19 cellular contexts compared by ENCODE assay signal in the genomic region with DNA sequence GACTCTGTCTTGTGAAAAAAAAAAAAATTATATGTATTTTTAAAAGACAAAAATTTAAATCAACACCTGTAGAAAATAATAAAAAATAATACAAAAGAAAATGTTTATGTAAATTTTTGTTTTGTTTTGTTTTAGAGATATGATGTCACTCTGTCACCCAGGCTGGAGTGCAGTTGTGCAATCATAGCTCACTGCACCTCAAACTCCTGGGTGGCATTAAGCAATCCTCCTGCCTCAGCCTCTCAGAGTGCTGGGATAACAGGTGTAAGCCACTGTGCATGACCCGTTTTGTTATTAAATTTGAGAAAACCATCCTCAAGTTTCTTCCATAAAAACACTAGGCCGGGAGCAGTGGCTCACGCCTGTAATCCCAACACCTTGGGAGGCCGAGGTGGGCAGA. TPM values are rescaled to one million over a fixed set of nuclear protein-coding genes. Genes with fewer than 3 reads are reported as not detected.
DNase-seq lines count a peak whose midpoint lies in the region; ATAC-seq, FAIRE-seq and TF ChIP-seq lines count a peak whose summit lies in the region.
"Had no signal": no experiment of that assay in that cellular context is flagged by ENCODE, and none has a peak within 500 bp of the region (broad histone marks: within the 10 kb centered on the region; RNA-seq: fewer than 3 reads in every experiment).

No MANE protein-coding gene starts in this region.

- WGBS in IMR-90 (ENCODE audit: extremely low coverage in 2 of 2, insufficient read length in 1 of 2), 2 experiments: no CpG with 5 or more reads among the region's 4 CpGs
- WGBS in H1 (ENCODE audit: extremely low coverage in 1 of 2, insufficient coverage in 1 of 2, insufficient read length in 1 of 2, insufficient replicate concordance in 2 of 2, low coverage in 1 of 2, low lambda C conversion rate in 2 of 2, missing lambda C conversion rate in 1 of 2), 2 experiments: 93% methylated on average over 4 of the region's 4 CpGs; no CpG with 5 or more reads in 1 of the 2 experiments

- H4K8ac ChIP-seq in IMR-90 (ENCODE audit: low read depth in 2 of 2, low read length in 2 of 2) (no peak overlapping the region), H1 (ENCODE audit: extremely low read depth, insufficient read depth, low read length) (no peak overlapping the region)

- H2AFZ ChIP-seq in IMR-90 (replicated peaks; ENCODE audit: low read length, poor library complexity): no peak overlapping the region
- H2AFZ ChIP-seq in H1 (ENCODE audit: low read length): no peak overlapping the region

- intact Hi-C loops in IMR-90 (cut with micrococcal nuclease): no loop called here
- intact Hi-C loops in sciatic nerve (cut with DNase I): no loop called here

- H3K23me2 ChIP-seq in H1 (ENCODE audit: low read depth, low read length): no peaks in the 10 kb centered on the region

- H2BK5ac ChIP-seq in IMR-90 (ENCODE audit: low read depth, low read length, poor library complexity, severe bottlenecking) (no peak overlapping the region), H1 (ENCODE audit: low read depth, low read length) (no peak overlapping the region)

- no peak overlapping the region for H2BK12ac ChIP-seq in H1 (ENCODE audit: low read depth, low read length)

- POLR2A ChIA-PET in IMR-90 (lab: Charles Lee; ENCODE audit: unreplicated experiment): no interaction called here
- POLR2A ChIA-PET in H1 (lab: Charles Lee; ENCODE audit: partially characterized antibody): interaction anchor here (0.7 to 1.4 kb wide), 2 partner anchors 112 to 114 kb away, joined by 3 read pairs; no protein-coding TSS in a partner anchor

- ATAC-seq in IMR-90 (ENCODE audit: low read depth) (no peak), sciatic nerve (no peak)

- peak; percentile 9 for DNase-seq in SIG-M5 treated with dmso at 0.1 percent for 504 hours (lab: John Stamatoyannopoulos, UW; ENCODE audit: unreplicated experiment)
- no peak for DNase-seq in SIG-M5 (lab: John Stamatoyannopoulos, UW)
- no peak for DNase-seq in IMR-90
- DNase-seq in H1 (ENCODE audit: low read depth in 1 of 2, low spot score in 2 of 2): no peak
- DNase-seq in sciatic nerve (ENCODE audit: low spot score): peak; percentile 18
- no peak for DNase-seq in NCI-H1092 (lab: John Stamatoyannopoulos, UW)
- no peak for DNase-seq in NCI-H69 (lab: John Stamatoyannopoulos, UW)
- DNase-seq: Caco-2; CD4-positive, alpha-beta T cell; GF-D8; HCEC 1CT; NCI-H1105 treated with DMSO at 0.1 percent for 48 hours; NCI-H1694; NCI-H2081 treated with DMSO at 0.1 percent for 48 hours; NCI-H446 treated with DMSO at 0.1 percent for 48 hours; SHP77 treated with DMSO at 0.1 percent for 48 hours had no signal

- H4K91ac ChIP-seq in IMR-90 (ENCODE audit: insufficient read depth, low read depth, low read length): no peak overlapping the region
- H4K91ac ChIP-seq in H1 (replicated peaks; ENCODE audit: insufficient read length, low read length): no peak overlapping the region

- TF ChIP-seq CTCF in IMR-90 (conservative IDR thresholded peaks at IDR 0.05; ENCODE audit: low read depth, low read length) (no peak), H1 (IDR thresholded peaks at IDR 0.05; ENCODE audit: control extremely low read depth in 1 of 3, insufficient read depth in 1 of 3, low read depth in 1 of 3, low read length in 3 of 3) (no peak)

- H3K79me1 ChIP-seq in IMR-90 (ENCODE audit: low read depth in 1 of 2, low read length in 2 of 2) (0 out of 4 replicates have a peak, but pooled peaks cover 0 to 2% of the 10 kb centered on the region in 2 experiments), H1 (ENCODE audit: low read depth, low read length) (no peaks in the 10 kb centered on the region)

- peaks cover 2% of the 10 kb centered on the region; the same call in 1 of the 2 replicates for H3K4me1 ChIP-seq in IMR-90 (ENCODE audit: control insufficient read depth, insufficient read depth, low read length)
- peaks cover 2 to 11% (median 4%) of the 10 kb centered on the region in 4 experiments; a peak in 4 of 7 replicates for H3K4me1 ChIP-seq in H1 (replicated peaks in 1 of 4; ENCODE audit: control insufficient read depth in 3 of 4, insufficient read depth in 4 of 4, low read length in 3 of 4)

- H2BK120ac ChIP-seq in IMR-90 (ENCODE audit: low read depth, low read length): no peak overlapping the region
- no peak overlapping the region for H2BK120ac ChIP-seq in H1 (replicated peaks; ENCODE audit: low read depth, low read length)

- H3K36me3 ChIP-seq in IMR-90 (ENCODE audit: control insufficient read depth, insufficient read depth, low read length) (peaks cover 17% of the 10 kb centered on the region), H1 (ENCODE audit: control insufficient read depth in 2 of 4, insufficient read depth in 4 of 4, low read length in 3 of 4) (no peaks in the 10 kb centered on the region)

- no peak overlapping the region for H3K18ac ChIP-seq in IMR-90 (ENCODE audit: low read depth, low read length)
- no peak overlapping the region for H3K18ac ChIP-seq in H1 (ENCODE audit: extremely low read depth, low read length)

- H3K56ac ChIP-seq in IMR-90 (ENCODE audit: extremely low read depth, insufficient read depth, low read length) (no peak overlapping the region), H1 (replicated peaks; ENCODE audit: insufficient read length, low read depth, low read length) (no peak overlapping the region)

- H2AK9ac ChIP-seq in IMR-90 (replicated peaks; ENCODE audit: low read depth, low read length, poor library complexity): no peak overlapping the region

- FAIRE-seq in H1 (lab: Jason Lieb, UNC): no peak
- FAIRE-seq: GM19239 had no signal

- no peak overlapping the region for H2BK15ac ChIP-seq in IMR-90 (ENCODE audit: low read depth, low read length)
- H2BK15ac ChIP-seq in H1 (ENCODE audit: low read length): no peak overlapping the region

- no peak overlapping the region for H2AK5ac ChIP-seq in IMR-90 (ENCODE audit: low read depth, low read length)
- H2AK5ac ChIP-seq in H1 (ENCODE audit: low read depth, low read length): no peak overlapping the region

- TF ChIP-seq RAD21 in IMR-90 (IDR thresholded peaks at IDR 0.05; ENCODE audit: low read length) (no peak), H1 (IDR thresholded peaks at IDR 0.05 in 1 of 2, conservative IDR thresholded peaks at IDR 0.05 in 1 of 2; ENCODE audit: low read depth in 2 of 2, low read length in 2 of 2) (no peak)

- no peaks in the 10 kb centered on the region for H3K9me3 ChIP-seq in IMR-90 (ENCODE audit: control insufficient read depth, insufficient read depth, low read length)
- H3K9me3 ChIP-seq in H1 (ENCODE audit: insufficient read depth in 2 of 2, low read depth in 1 of 2, low read length in 1 of 2): no peaks in the 10 kb centered on the region
- H3K9me3 ChIP-seq: Caco-2 had no signal

- TF ChIP-seq EP300 in H1 (IDR thresholded peaks at IDR 0.05; ENCODE audit: borderline replicate concordance in 1 of 2, low read depth in 2 of 2, low read length in 2 of 2): no peak

- H3K4me3 ChIP-seq in IMR-90 (ENCODE audit: insufficient read depth, low read depth, low read length) (no peak overlapping the region), H1 (ENCODE audit: extremely low read depth in 1 of 4, insufficient read depth in 2 of 4, low read depth in 3 of 4, low read length in 4 of 4) (no peak overlapping the region)

- H3K4me2 ChIP-seq in IMR-90 (ENCODE audit: low read depth, low read length) (no peak overlapping the region), H1 (ENCODE audit: insufficient read depth in 1 of 2, low read depth in 2 of 2, low read length in 2 of 2) (no peak overlapping the region)
- H3K4me2 ChIP-seq: KMS-11 had no signal

- H3K23ac ChIP-seq in IMR-90 (ENCODE audit: low read depth, low read length) (no peak overlapping the region), H1 (ENCODE audit: insufficient read length) (no peak overlapping the region)

- TF ChIP-seq POLR2A in IMR-90 (IDR thresholded peaks at IDR 0.05; ENCODE audit: low read depth, low read length) (no peak), H1 (IDR thresholded peaks at IDR 0.05; ENCODE audit: control extremely low read depth in 1 of 2, low read depth in 2 of 2, low read length in 2 of 2) (no peak)

- no peaks in the 10 kb centered on the region for H3K27me3 ChIP-seq in IMR-90 (ENCODE audit: control insufficient read depth, insufficient read depth, low read length)
- no peaks in the 10 kb centered on the region for H3K27me3 ChIP-seq in H1 (replicated peaks in 1 of 4; ENCODE audit: control insufficient read depth in 3 of 4, extremely low read depth in 1 of 4, insufficient read depth in 3 of 4, low read length in 3 of 4)

- H3K4ac ChIP-seq in IMR-90 (ENCODE audit: low read depth, low read length): no peak overlapping the region
- no peak overlapping the region for H3K4ac ChIP-seq in H1 (replicated peaks; ENCODE audit: insufficient read length, low read depth, low read length)

- no TSS peak for BruUV-seq in IMR-90 (replicated peaks; lab: Mats Ljungman, UMichigan)

- H3K79me2 ChIP-seq in H1 (ENCODE audit: control insufficient read depth in 1 of 2, insufficient read depth in 2 of 2, low read length in 2 of 2): no peaks in the 10 kb centered on the region

- dilution Hi-C loops in IMR-90 (cut with HindIII; ENCODE audit: low sequenced_read_pairs, unreplicated experiment): no loop called here

- CTCF ChIA-PET in IMR-90 (lab: Yijun Ruan, JAX): interaction anchor here (0.7 kb wide), 1 partner anchor 103 kb away, joined by 3 read pairs; no protein-coding TSS in a partner anchor
- CTCF ChIA-PET in H1 (lab: Charles Lee; ENCODE audit: partially characterized antibody): interaction anchor here (0.6 to 1.0 kb wide), 3 partner anchors 27 to 73 kb away, joined by 3 read pairs; no protein-coding TSS in a partner anchor

- H3K14ac ChIP-seq in IMR-90 (replicated peaks; ENCODE audit: low read depth, low read length) (no peak overlapping the region), H1 (ENCODE audit: insufficient read length) (no peak overlapping the region)

- in situ Hi-C loops in IMR-90 (cut with MboI; ENCODE audit: low sequenced_read_pairs): no loop called here

- H3K27ac ChIP-seq in IMR-90 (ENCODE audit: insufficient read depth, low read length) (no peak overlapping the region), H1 (ENCODE audit: low read depth, low read length) (no peak overlapping the region)
- H3K27ac ChIP-seq: KMS-11 had no signal

- no peak overlapping the region for H2BK20ac ChIP-seq in IMR-90 (ENCODE audit: low read depth, low read length)
- no peak overlapping the region for H2BK20ac ChIP-seq in H1 (ENCODE audit: low read length)

- H4K20me1 ChIP-seq in IMR-90 (ENCODE audit: insufficient read depth, low read length) (no peaks in the 10 kb centered on the region), H1 (replicated peaks in 1 of 2; ENCODE audit: control insufficient read depth in 1 of 2, insufficient read depth in 2 of 2, low read length in 2 of 2) (no peaks in the 10 kb centered on the region)

- no peak overlapping the region for H3K9ac ChIP-seq in IMR-90 (ENCODE audit: low read depth, low read length)
- H3K9ac ChIP-seq in H1 (replicated peaks in 1 of 4; ENCODE audit: extremely low read depth in 1 of 4, low read depth in 3 of 4, low read length in 3 of 4): no peak overlapping the region
- H3K9ac ChIP-seq: KMS-11 had no signal

- H3K9me1 ChIP-seq in IMR-90 (ENCODE audit: insufficient read depth, low read length): 0 out of 2 replicates have a peak, but pooled peaks cover 3% of the 10 kb centered on the region

- H4K5ac ChIP-seq in IMR-90 (ENCODE audit: low read depth, low read length) (no peak overlapping the region), H1 (ENCODE audit: insufficient read length, low read depth, low read length) (no peak overlapping the region)

RNA-seq across cellular contexts. Expression of gene B3GNT7, which starts 56.2 kb away (rescaled TPM):
- total RNA-seq in IMR-90 (2012; rRNA removed) (under 0.01 TPM in 2 replicates), sciatic nerve (4.2 TPM)
- polyA plus RNA-seq in IMR-90 (2012; rRNA removed) (0.03 and 0.07 TPM in 2 replicates), H1 (2011; rRNA removed) (26.4 and 27.7 TPM in 2 replicates)
- 0.04 and 0.51 TPM in 2 replicates for polyA plus RNA-seq in IMR-90 (2012; cell fraction: cytosol; rRNA removed)
- 0.13 and 0.33 TPM in 2 replicates for polyA plus RNA-seq in IMR-90 (2012; cell fraction: nucleus; rRNA removed; ENCODE audit: low replicate concordance)
- 72.5 and 73.1 TPM in 2 replicates for total RNA-seq in H1 (2021; fragmentation: NEBNext Ultra II Directional; extraction: Animal tissue kit (Norgen Biotek cat#: 25700))
- 15.1 TPM for polyA plus RNA-seq in H1 (2011; cell fraction: cytosol; rRNA removed)
- 33.9 TPM for polyA plus RNA-seq in H1 (2011; cell fraction: nucleus; rRNA removed)
- 54.0 to 78.2 TPM (median 68.9 TPM) in 4 replicates for polyA plus RNA-seq in H1 (2012, experiment 1 of 2)
- polyA plus RNA-seq in H1 (2012, experiment 2 of 2): 70.7 TPM
- 150 TPM for polyA plus RNA-seq in H1 (2013, experiment 1 of 2)
- polyA plus RNA-seq in H1 (2013, experiment 2 of 2): 144 TPM
- 19.3 and 21.6 TPM in 2 replicates for polyA minus RNA-seq in H1 (2011; rRNA and poly(A)+ RNA removed)
- polyA minus RNA-seq in H1 (2011; cell fraction: cytosol; rRNA and poly(A)+ RNA removed): 41.2 TPM
- 19.9 TPM for polyA minus RNA-seq in H1 (2011; cell fraction: nucleus; rRNA and poly(A)+ RNA removed)
- total RNA-seq: A172 had no signal

Comparison
In these comparisons a context has a peak if more than half of its experiments do, and no peak if none do; other contexts are left out.
1. DNase-seq: peak in SIG-M5 treated with dmso at 0.1 percent for 504 hours (single experiment) and sciatic nerve (single experiment); none in SIG-M5 (single experiment), IMR-90 (single experiment), H1 (0 of 2), NCI-H1092 (single experiment) and NCI-H69 (single experiment).
2. RNA of gene B3GNT7, which starts 56.2 kb away (total RNA-seq): 72.5 to 73.1 TPM in H1; 4.2 TPM in sciatic nerve (single experiment) and under 0.01 TPM in IMR-90; every median in the first group is over 10 times any median in the second.